23 cellular contexts compared by ENCODE assay signal in genomic region chr19:19436137-19436691, GRCh38. TPM values are rescaled to one million over a fixed set of nuclear protein-coding genes. Genes with fewer than 3 reads are reported as not detected.
DNase-seq lines count a peak whose midpoint lies in the region; ATAC-seq and TF ChIP-seq lines count a peak whose summit lies in the region.
"Had no signal": no experiment of that assay in that cellular context is flagged by ENCODE, and none has a peak within 500 bp of the region (broad histone marks: within the 10 kb centered on the region; RNA-seq: fewer than 3 reads in every experiment).

No MANE protein-coding gene starts in this region.

- H3K27ac ChIP-seq in SK-N-SH (ENCODE audit: low read depth in 2 of 2, low read length in 1 of 2) = no peak overlapping the region
- H3K27ac ChIP-seq in CD4-positive, alpha-beta memory T cell (ENCODE audit: low read depth, low read length) = no peak overlapping the region
- no peak overlapping the region for H3K27ac ChIP-seq in naive thymus-derived CD4-positive, alpha-beta T cell (ENCODE audit: low read depth, low read length)
- H3K27ac ChIP-seq in OCI-LY7 (ENCODE audit: low read depth, low read length, poor library complexity, severe bottlenecking) = no peak overlapping the region
- H3K27ac ChIP-seq: 22Rv1, psoas muscle, tibial artery had no signal

- TF ChIP-seq RAD21 in SK-N-SH (IDR thresholded peaks at IDR 0.05; ENCODE audit: low read length) = no peak

- H3K79me2 ChIP-seq in SK-N-SH (ENCODE audit: insufficient read depth) (peaks cover 95% of the 10 kb centered on the region), OCI-LY7 (ENCODE audit: insufficient read depth, low read depth, low read length) (peaks cover 87% of the 10 kb centered on the region)

- H3K4me1 Mint-ChIP-seq in CD4-positive, alpha-beta memory T cell = peaks cover 29 to 82% (median 56%) of the 10 kb centered on the region in 4 donors
- H3K4me1 Mint-ChIP-seq in activated naive CD8-positive, alpha-beta T cell treated with anti-CD3 and anti-CD28 coated beads for 36 hours = peaks cover 43% of the 10 kb centered on the region
- H3K4me1 Mint-ChIP-seq in naive thymus-derived CD4-positive, alpha-beta T cell = peaks cover 23 to 85% (median 68%) of the 10 kb centered on the region in 7 donors

- DNase-seq in SK-N-SH (peak; percentile 9), OCI-LY7 (ENCODE audit: low spot score) (no peak)
- DNase-seq in CD4-positive, alpha-beta memory T cell = no peak
- DNase-seq in activated naive CD8-positive, alpha-beta T cell treated with anti-CD3 and anti-CD28 coated beads for 36 hours = no peak
- no peak for DNase-seq in naive thymus-derived CD4-positive, alpha-beta T cell
- DNase-seq: activated CD8-positive, alpha-beta memory T cell treated with anti-CD3 and anti-CD28 coated beads for 24 hours; activated gamma-delta T cell treated with Interleukin-2 at 50 U/mL for 16 hours; amygdala; CD4-positive, CD25-positive, alpha-beta regulatory T cell; effector CD8-positive, alpha-beta T cell; GOT3; mammary epithelial cell; NCI-H1105; NCI-H187 treated with DMSO at 0.1 percent for 48 hours; NCI-H526 treated with DMSO at 0.1 percent for 48 hours; nucleus accumbens; psoas muscle; tibial artery had no signal

- peaks cover 8% of the 10 kb centered on the region for H3F3A ChIP-seq in SK-N-SH (replicated peaks; ENCODE audit: insufficient read depth)

- H3K27ac Mint-ChIP-seq in CD4-positive, alpha-beta memory T cell = peak overlapping the region in 5 of 7 donors; percentile 31 to 67 (median 59)
- H3K27ac Mint-ChIP-seq in activated naive CD8-positive, alpha-beta T cell treated with anti-CD3 and anti-CD28 coated beads for 36 hours = peak overlapping the region; percentile 26
- H3K27ac Mint-ChIP-seq in naive thymus-derived CD4-positive, alpha-beta T cell = peak overlapping the region in 6 of 9 donors; percentile 17 to 83 (median 56)
- H3K27ac Mint-ChIP-seq: stimulated activated naive CD8-positive, alpha-beta T cell treated with anti-CD3 and anti-CD28 coated beads, Interleukin-15, Interleukin-2, amounts not matched to agents 100 ng/mL and 50 ng/mL, for 24 hours had no signal

- WGBS in SK-N-SH (ENCODE audit: low lambda C conversion rate) = 97% methylated on average over 10 of the region's 10 CpGs

- peaks cover 4 to 34% of the 10 kb centered on the region in 2 donors for H3K36me3 Mint-ChIP-seq in CD4-positive, alpha-beta memory T cell
- H3K36me3 Mint-ChIP-seq in activated naive CD8-positive, alpha-beta T cell treated with anti-CD3 and anti-CD28 coated beads for 36 hours = peaks cover 26% of the 10 kb centered on the region
- H3K36me3 Mint-ChIP-seq in naive thymus-derived CD4-positive, alpha-beta T cell = peaks cover 0 to 5% (median 4%) of the 10 kb centered on the region in 5 donors

- H3K36me3 ChIP-seq in SK-N-SH (replicated peaks in 1 of 2; ENCODE audit: control insufficient read depth in 1 of 2, insufficient read depth in 2 of 2, low read length in 1 of 2) (no peaks in the 10 kb centered on the region), OCI-LY7 (ENCODE audit: insufficient read depth, low read length) (peaks cover 55% of the 10 kb centered on the region)
- H3K36me3 ChIP-seq in CD4-positive, alpha-beta memory T cell (ENCODE audit: insufficient read depth, low read length) = peaks cover 7% of the 10 kb centered on the region
- peaks cover 0 to 8% (median 0%) of the 10 kb centered on the region in 3 experiments for H3K36me3 ChIP-seq in naive thymus-derived CD4-positive, alpha-beta T cell (ENCODE audit: control insufficient read depth in 2 of 3, insufficient read depth in 3 of 3, low read length in 3 of 3)

- H3K4me3 ChIP-seq in SK-N-SH (ENCODE audit: low read depth in 2 of 2, low read length in 1 of 2) (no peak overlapping the region), OCI-LY7 (ENCODE audit: low read depth, low read length, poor library complexity, severe bottlenecking) (no peak overlapping the region)
- H3K4me3 ChIP-seq in CD4-positive, alpha-beta memory T cell (ENCODE audit: low read length in 2 of 2) = no peak overlapping the region
- no peak overlapping the region for H3K4me3 ChIP-seq in naive thymus-derived CD4-positive, alpha-beta T cell (ENCODE audit: low read length)
- H3K4me3 ChIP-seq: psoas muscle, tibial artery had no signal

- H3K9me3 Mint-ChIP-seq in CD4-positive, alpha-beta memory T cell = peaks cover 0 to 2% (median 0%) of the 10 kb centered on the region in 8 donors
- no peaks in the 10 kb centered on the region for H3K9me3 Mint-ChIP-seq in activated naive CD8-positive, alpha-beta T cell treated with anti-CD3 and anti-CD28 coated beads for 36 hours
- H3K9me3 Mint-ChIP-seq in naive thymus-derived CD4-positive, alpha-beta T cell = no peaks in the 10 kb centered on the region
- H3K9me3 Mint-ChIP-seq: stimulated activated naive CD8-positive, alpha-beta T cell treated with anti-CD3 and anti-CD28 coated beads, Interleukin-15, Interleukin-2, amounts not matched to agents 100 ng/mL and 50 ng/mL, for 24 hours had no signal

- POLR2A ChIA-PET in SK-N-SH (lab: Yijun Ruan, JAX) (no interaction called here), OCI-LY7 (lab: Charles Lee) (no interaction called here)
- POLR2A ChIA-PET in CD4-positive, alpha-beta memory T cell (lab: Charles Lee; ENCODE audit: partially characterized antibody) = interaction anchor here (0.9 kb wide), 1 partner anchor 29 kb away, joined by 3 read pairs; no protein-coding TSS in a partner anchor
- POLR2A ChIA-PET in naive thymus-derived CD4-positive, alpha-beta T cell (lab: Charles Lee) = no interaction called here

- H3K4me3 Mint-ChIP-seq in CD4-positive, alpha-beta memory T cell = no peak overlapping the region
- no peak overlapping the region for H3K4me3 Mint-ChIP-seq in activated naive CD8-positive, alpha-beta T cell treated with anti-CD3 and anti-CD28 coated beads for 36 hours
- H3K4me3 Mint-ChIP-seq in naive thymus-derived CD4-positive, alpha-beta T cell = no peak overlapping the region
- H3K4me3 Mint-ChIP-seq: stimulated activated naive CD8-positive, alpha-beta T cell treated with anti-CD3 and anti-CD28 coated beads, Interleukin-15, Interleukin-2, amounts not matched to agents 100 ng/mL and 50 ng/mL, for 24 hours had no signal

- no peak for TF ChIP-seq CTCF in SK-N-SH (IDR thresholded peaks at IDR 0.05)
- TF ChIP-seq CTCF in OCI-LY7 (conservative IDR thresholded peaks at IDR 0.05; ENCODE audit: low read length) = no peak

- no TSS peak for BruUV-seq in OCI-LY7 (replicated peaks; lab: Mats Ljungman, UMichigan)

- H2AFZ ChIP-seq in SK-N-SH (ENCODE audit: low read depth) (no peak overlapping the region), OCI-LY7 (ENCODE audit: low read length) (no peak overlapping the region)

- no peak for TF ChIP-seq EP300 in SK-N-SH (IDR thresholded peaks at IDR 0.05; ENCODE audit: borderline replicate concordance in 1 of 2, low read depth in 1 of 2, low read length in 1 of 2)

- no peak overlapping the region for H3K4me2 ChIP-seq in SK-N-SH
- no peak overlapping the region for H3K4me2 ChIP-seq in OCI-LY7 (ENCODE audit: low read length)

- H3K4me1 ChIP-seq in SK-N-SH (ENCODE audit: control insufficient read depth in 1 of 2, insufficient read depth in 2 of 2, low read depth in 1 of 2, low read length in 1 of 2) (no peaks in the 10 kb centered on the region; a peak in 1 of 4 replicates), OCI-LY7 (ENCODE audit: insufficient read depth, low read length, poor library complexity, severe bottlenecking) (peaks cover 4% of the 10 kb centered on the region)
- peaks cover 49% of the 10 kb centered on the region for H3K4me1 ChIP-seq in CD4-positive, alpha-beta memory T cell (ENCODE audit: insufficient read depth, low read length)
- peaks cover 14 to 16% of the 10 kb centered on the region in 2 donors for H3K4me1 ChIP-seq in naive thymus-derived CD4-positive, alpha-beta T cell (ENCODE audit: control insufficient read depth in 2 of 2, insufficient read depth in 2 of 2, low read length in 2 of 2)

- no peak overlapping the region for H3K9ac ChIP-seq in SK-N-SH

- H3K9me3 ChIP-seq in SK-N-SH (no peaks in the 10 kb centered on the region), OCI-LY7 (ENCODE audit: low read length) (no peaks in the 10 kb centered on the region)
- no peaks in the 10 kb centered on the region for H3K9me3 ChIP-seq in CD4-positive, alpha-beta memory T cell (ENCODE audit: control insufficient read depth in 1 of 2, low read length in 2 of 2)
- no peaks in the 10 kb centered on the region for H3K9me3 ChIP-seq in naive thymus-derived CD4-positive, alpha-beta T cell (ENCODE audit: control insufficient read depth in 2 of 3, low read length in 3 of 3)
- H3K9me3 ChIP-seq: psoas muscle, tibial artery had no signal

- CTCF ChIA-PET in SK-N-SH (lab: Yijun Ruan, JAX) (interaction anchor here (1.0 kb wide), 1 partner anchor 93 kb away, joined by 3 read pairs; no protein-coding TSS in a partner anchor), OCI-LY7 (lab: Charles Lee; ENCODE audit: unreplicated experiment) (no interaction called here)
- CTCF ChIA-PET in CD4-positive, alpha-beta memory T cell (lab: Charles Lee; ENCODE audit: partially characterized antibody) = no interaction called here
- CTCF ChIA-PET in naive thymus-derived CD4-positive, alpha-beta T cell (lab: Charles Lee) = no interaction called here

- no peaks in the 10 kb centered on the region for H3K27me3 ChIP-seq in SK-N-SH (ENCODE audit: insufficient read depth)
- no peaks in the 10 kb centered on the region for H3K27me3 ChIP-seq in CD4-positive, alpha-beta memory T cell (ENCODE audit: insufficient read depth, low read length)
- no peaks in the 10 kb centered on the region for H3K27me3 ChIP-seq in naive thymus-derived CD4-positive, alpha-beta T cell (ENCODE audit: control insufficient read depth in 2 of 2, insufficient read depth in 2 of 2, low read length in 2 of 2)
- H3K27me3 ChIP-seq: tibial artery had no signal

- no peaks in the 10 kb centered on the region for H3K27me3 Mint-ChIP-seq in CD4-positive, alpha-beta memory T cell
- H3K27me3 Mint-ChIP-seq in activated naive CD8-positive, alpha-beta T cell treated with anti-CD3 and anti-CD28 coated beads for 36 hours = no peaks in the 10 kb centered on the region
- H3K27me3 Mint-ChIP-seq in naive thymus-derived CD4-positive, alpha-beta T cell = no peaks in the 10 kb centered on the region
- H3K27me3 Mint-ChIP-seq: CD4-positive, CD25-positive, alpha-beta regulatory T cell; stimulated activated naive CD8-positive, alpha-beta T cell treated with anti-CD3 and anti-CD28 coated beads, Interleukin-15, Interleukin-2, amounts not matched to agents 100 ng/mL and 50 ng/mL, for 24 hours had no signal

- intact Hi-C loops in CD4-positive, alpha-beta memory T cell (cut with micrococcal nuclease) = no loop called here
- intact Hi-C loops in naive thymus-derived CD4-positive, alpha-beta T cell (cut with micrococcal nuclease) = loop anchor here in 1 of 2 donors (5.0 kb wide), 1 partner anchor 41 kb away; no protein-coding TSS in a partner anchor
- intact Hi-C loops in OCI-LY7 (cut with micrococcal nuclease; ENCODE audit: unreplicated experiment) = no loop called here

- H3K9me2 ChIP-seq in SK-N-SH = no peaks in the 10 kb centered on the region
- H3K9me2 ChIP-seq in OCI-LY7 (ENCODE audit: insufficient read depth, low read length) = no peaks in the 10 kb centered on the region

- H4K20me1 ChIP-seq in SK-N-SH (ENCODE audit: insufficient read depth) (peaks cover 87% of the 10 kb centered on the region), OCI-LY7 (ENCODE audit: insufficient read depth, low read length) (peaks cover 21% of the 10 kb centered on the region)

- ATAC-seq in SK-N-SH treated with all-trans-retinoic acid at 6 μM for 48 hours = no peak; the same call in 2 of the 3 replicates
- ATAC-seq in naive thymus-derived CD4-positive, alpha-beta T cell = no peak
- ATAC-seq in GM21619 (IDR thresholded peaks at IDR 0.05; ENCODE audit: unreplicated experiment) = no peak
- no peak for ATAC-seq in GM18858 (IDR thresholded peaks at IDR 0.05; ENCODE audit: unreplicated experiment)
- ATAC-seq: psoas muscle had no signal

RNA-seq across cellular contexts. Expression of gene GATAD2A, which starts 30.7 kb away (rescaled TPM):
- polyA plus RNA-seq in SK-N-SH (2012; rRNA removed) = 28.0 and 36.6 TPM in 2 replicates
- 37.5 and 38.1 TPM in 2 replicates for polyA plus RNA-seq in SK-N-SH (2012; cell fraction: cytosol; rRNA removed)
- polyA plus RNA-seq in SK-N-SH (2012; cell fraction: nucleus; rRNA removed) = 22.9 and 35.5 TPM in 2 replicates
- total RNA-seq in CD4-positive, alpha-beta memory T cell = 100 to 1,000 TPM; 101 to 108 TPM
- 10 to 100 TPM in 1 of 2 donors, 1 to 10 TPM in 1; 3.8 to 30.6 TPM for polyA plus RNA-seq in CD4-positive, alpha-beta memory T cell
- 100 to 1,000 TPM; 196 to 202 TPM for total RNA-seq in activated naive CD8-positive, alpha-beta T cell treated with anti-CD3 and anti-CD28 coated beads for 36 hours
- total RNA-seq in naive thymus-derived CD4-positive, alpha-beta T cell = 100 to 1,000 TPM in 4 of 5 experiments, 10 to 100 TPM in 1; 97.9 to 123 (median 116) TPM
- 10 to 100 TPM; 11.3 to 25.7 TPM for polyA plus RNA-seq in naive thymus-derived CD4-positive, alpha-beta T cell
- 62.8 and 73.4 TPM in 2 replicates for total RNA-seq in OCI-LY7 (2014; rRNA removed; shearing (Covaris generic))
- total RNA-seq in OCI-LY7 (2022) = 126 and 156 TPM in 2 replicates
